In the genomic region with DNA sequence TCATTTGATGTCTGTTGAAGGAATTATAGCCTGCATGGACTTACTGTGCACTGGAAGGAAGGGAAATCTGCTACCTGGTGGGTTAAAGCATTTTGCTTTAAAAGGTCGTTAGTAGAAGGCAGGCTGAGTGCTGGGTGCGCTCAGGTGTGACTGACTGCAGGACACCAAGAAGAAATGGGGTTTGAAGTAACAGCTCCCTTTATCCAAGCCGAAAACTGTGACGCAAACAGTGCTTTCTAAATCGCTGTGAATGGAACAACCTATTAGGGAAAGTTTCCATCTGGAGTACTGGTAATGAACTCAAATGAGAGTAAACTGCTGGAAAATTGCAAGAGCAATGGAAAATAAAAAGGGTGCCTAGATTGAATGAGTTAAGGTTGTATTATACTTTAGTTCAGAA, we compare ENCODE assay signal across 29 cellular contexts.
"Had no signal": no experiment of that assay in that cellular context is flagged by ENCODE, and none has a peak within 500 bp of the region (broad histone marks: within the 10 kb centered on the region; RNA-seq: fewer than 3 reads in every experiment).

No MANE protein-coding gene starts in this region.

- DNase-seq: activated CD4-positive, alpha-beta T cell treated with anti-CD3 and anti-CD28 coated beads for 48 hours; activated CD4-positive, alpha-beta T cell treated with anti-CD3 and anti-CD28 coated beads, Interleukin-2, amount 50 U/mL, for 48 hours; activated CD8-positive, alpha-beta memory T cell treated with anti-CD3 and anti-CD28 coated beads for 24 hours; activated effector memory CD4-positive, alpha-beta T cell treated with anti-CD3 and anti-CD28 coated beads, Interleukin-2, amount 50 U/mL, for 16 hours; activated naive CD4-positive, alpha-beta T cell treated with anti-CD3 and anti-CD28 coated beads for 36 hours; activated naive CD8-positive, alpha-beta T cell treated with anti-CD3 and anti-CD28 coated beads, Interleukin-2, amount 10 ng/mL, durations not matched to agents 7 days and 5 days; cerebellar nuclear complex; colonic mucosa; effector memory CD4-positive, alpha-beta T cell; foreskin fibroblast; head of caudate nucleus; hippocampal formation; kidney glomerular epithelial cell; left lung; lower lobe of right lung; mesenchymal stem cell; natural killer cell; sigmoid colon; small intestine; stimulated activated CD4-positive, alpha-beta T cell treated with anti-CD3 and anti-CD28 coated beads, Interleukin-4, amount 100 ng/mL, for 4 hours; stimulated activated CD8-positive, alpha-beta memory T cell treated with anti-CD3 and anti-CD28 coated beads, Interleukin-4, amount 100 ng/mL, for 48 hours; stimulated activated naive CD8-positive, alpha-beta T cell treated with anti-CD3 and anti-CD28 coated beads, Interleukin-15, amount 100 ng/mL, for 72 hours; substantia nigra; T-helper 1 cell; upper lobe of right lung had no signal

- H3K36me3 ChIP-seq: ascending aorta, cardiac muscle cell, colonic mucosa, left lung, lower lobe of right lung, sigmoid colon, upper lobe of right lung had no signal

- H3K4me3 ChIP-seq: ascending aorta, cardiac muscle cell, colonic mucosa, left lung, lower lobe of right lung, sigmoid colon, upper lobe of right lung had no signal

- H3K27me3 ChIP-seq: ascending aorta, cardiac muscle cell, colonic mucosa, left lung, sigmoid colon, upper lobe of right lung had no signal

- H3K27ac ChIP-seq: ascending aorta, cardiac muscle cell, colonic mucosa, left lung, lower lobe of right lung, sigmoid colon, upper lobe of right lung had no signal

- ATAC-seq: activated CD4-positive, CD25-positive, alpha-beta regulatory T cell treated with anti-CD3 and anti-CD28 coated beads, Interleukin-2, amount 50 U/mL, for 24 hours; left lung; lower lobe of right lung; natural killer cell; stimulated activated memory B cell treated with anti-CD40 and anti-IgM and Interleukin-4, amounts not matched to agents 10 μg/mL and 1 μg/mL and 100 μg/mL, for 72 hours; stimulated activated naive CD8-positive, alpha-beta T cell treated with anti-CD3 and anti-CD28 coated beads, Interleukin-15, amount 100 ng/mL, for 72 hours; upper lobe of right lung had no signal

- H3K9me3 ChIP-seq: ascending aorta, colonic mucosa, left lung, lower lobe of right lung, sigmoid colon, upper lobe of right lung had no signal

- H3K4me1 ChIP-seq: ascending aorta, colonic mucosa, left lung, lower lobe of right lung, sigmoid colon, upper lobe of right lung had no signal
